In genomic region chr10:85377009-85377408, GRCh38 we compare ENCODE assay signal across 7 cellular contexts.
"Had no signal": no experiment of that assay in that cellular context is flagged by ENCODE, and none has a peak within 500 bp of the region (broad histone marks: within the 10 kb centered on the region; RNA-seq: fewer than 3 reads in every experiment).

No MANE protein-coding gene starts in this region.

- ATAC-seq: HepG2, K562 had no signal

- H3K36me3 Mint-ChIP-seq: IgD-negative memory B cell had no signal

- H3K27me3 Mint-ChIP-seq: IgD-negative memory B cell had no signal

- H3K4me1 Mint-ChIP-seq: IgD-negative memory B cell had no signal

- H3K4me3 ChIP-seq: K562 had no signal

- H3K27ac Mint-ChIP-seq: IgD-negative memory B cell had no signal

- DNase-seq: IMR-90, KBM-7, KG1 had no signal

- H3K27ac ChIP-seq: HL-60 had no signal

- H3K4me3 Mint-ChIP-seq: IgD-negative memory B cell had no signal
